ENCODE assay signal across 8 cellular contexts in genomic region chr6:157381631-157382621, GRCh38. TPM values are rescaled to one million over a fixed set of nuclear protein-coding genes. Genes with fewer than 3 reads are reported as not detected.
DNase-seq lines count a peak whose midpoint lies in the region; ATAC-seq and TF ChIP-seq lines count a peak whose summit lies in the region.

No MANE protein-coding gene starts in this region.

- peak; percentile 27 for ATAC-seq in GM21825 (IDR thresholded peaks at IDR 0.05; ENCODE audit: unreplicated experiment)

- no peak for TF ChIP-seq CTCF in GM06990 (IDR thresholded peaks at IDR 0.05; ENCODE audit: insufficient read depth, low read length, poor library complexity, severe bottlenecking)
- TF ChIP-seq CTCF in LNCaP clone FGC (IDR thresholded peaks at IDR 0.05; ENCODE audit: control insufficient read depth, extremely low read depth, insufficient read depth), result peak; percentile 38

- H3K36me3 ChIP-seq in GM06990 (ENCODE audit: control insufficient read depth, insufficient read depth, low read length), result no peaks in the 10 kb centered on the region

- peak; percentile 36 for DNase-seq in GM06990 (ENCODE audit: extremely low read depth, insufficient read length)
- no peak for DNase-seq in LNCaP clone FGC (ENCODE audit: low read depth)
- peak; percentile 46 for DNase-seq in activated CD4-positive, CD25-positive, alpha-beta regulatory T cell treated with anti-CD3 and anti-CD28 coated beads, Interleukin-2, amount 50 U/mL, for 72 hours
- peak; percentile 44 for DNase-seq in cerebellum (ENCODE audit: low spot score)
- peak; percentile 46 to 50 for DNase-seq in stimulated activated CD4-positive, alpha-beta T cell treated with anti-CD3 and anti-CD28 coated beads, Interleukin-1b, Interleukin-23, amount 100 ng/mL, for 4 hours (ENCODE audit: low read depth in 2 of 2)
- no peak for DNase-seq in NCI-H1436 (lab: John Stamatoyannopoulos, UW)

- H3K4me3 ChIP-seq in GM06990 (replicated peaks; ENCODE audit: low read depth, low read length), result peak overlapping the region; percentile 90
- H3K4me3 ChIP-seq in LNCaP clone FGC (ENCODE audit: low read depth, low read length), result peak overlapping the region; percentile 92

- peak overlapping the region; percentile 88 for H3K27ac ChIP-seq in layer of hippocampus (ENCODE audit: low read depth, low read length)

- H3K27me3 ChIP-seq in GM06990 (replicated peaks; ENCODE audit: control insufficient read depth, insufficient read depth, low read length) (no peaks in the 10 kb centered on the region), layer of hippocampus (ENCODE audit: control insufficient read depth, insufficient read depth, low read length) (no peaks in the 10 kb centered on the region)

RNA-seq across cellular contexts. Expression of gene ZDHHC14, which starts 0.9 kb away (rescaled TPM):
- total RNA-seq in cerebellum, result 14.2 TPM

RNA-seq across cellular contexts. Expression of gene TMEM242, which starts 58.6 kb away (rescaled TPM):
- total RNA-seq in cerebellum, result 12.5 TPM

Comparison
In these comparisons a context has a peak if more than half of its experiments do, and no peak if none do; other contexts are left out.
1. DNase-seq: peak in GM06990 (single experiment), activated CD4-positive, CD25-positive, alpha-beta regulatory T cell treated with anti-CD3 and anti-CD28 coated beads, Interleukin-2, amount 50 U/mL, for 72 hours (single experiment), cerebellum (single experiment) and stimulated activated CD4-positive, alpha-beta T cell treated with anti-CD3 and anti-CD28 coated beads, Interleukin-1b, Interleukin-23, amount 100 ng/mL, for 4 hours (2 of 2); none in LNCaP clone FGC (single experiment) and NCI-H1436 (single experiment).